Comparison of ENCODE assay signal across 8 cellular contexts in genomic region chr17:29590261-29590978, GRCh38. TPM values are rescaled to one million over a fixed set of nuclear protein-coding genes. Genes with fewer than 3 reads are reported as not detected.
DNase-seq lines count a peak whose midpoint lies in the region; ATAC-seq, FAIRE-seq and TF ChIP-seq lines count a peak whose summit lies in the region.

No MANE protein-coding gene starts in this region.

- peaks cover 19% of the 10 kb centered on the region for H3K4me1 Mint-ChIP-seq in endodermal cell
- peaks cover 65% of the 10 kb centered on the region for H3K4me1 Mint-ChIP-seq in nephron progenitor cell

- H3K9ac ChIP-seq in SK-N-MC (ENCODE audit: insufficient read length) (peak overlapping the region; percentile 73), endodermal cell (ENCODE audit: extremely low read depth, low read length, poor library complexity, severe bottlenecking) (no peak overlapping the region)

- H3K9me3 Mint-ChIP-seq in endodermal cell = no peaks in the 10 kb centered on the region
- H3K9me3 Mint-ChIP-seq in nephron progenitor cell = no peaks in the 10 kb centered on the region

- H3K36me3 ChIP-seq in SK-N-MC (ENCODE audit: insufficient read depth, low read length) (no peaks in the 10 kb centered on the region), endodermal cell (ENCODE audit: control insufficient read depth, insufficient read depth, low read length) (no peaks in the 10 kb centered on the region)

- no peak for FAIRE-seq in H54 (lab: Jason Lieb, UNC)

- H3K4me3 ChIP-seq in SK-N-MC = peak overlapping the region; percentile 80
- peak overlapping the region; percentile 84 for H3K4me3 ChIP-seq in endodermal cell (ENCODE audit: low read length)

- H3K27me3 Mint-ChIP-seq in endodermal cell (ENCODE audit: insufficient read depth) = peaks cover 45% of the 10 kb centered on the region
- H3K27me3 Mint-ChIP-seq in nephron progenitor cell (ENCODE audit: low read depth, poor library complexity) = peaks cover 13% of the 10 kb centered on the region

- H3K27ac Mint-ChIP-seq in endodermal cell (no peak overlapping the region), nephron progenitor cell (no peak overlapping the region)

- DNase-seq in A172 (ENCODE audit: low spot score) (peak; percentile 67), H54 (ENCODE audit: insufficient read length, low spot score) (peak; percentile 42), SK-N-MC (ENCODE audit: low read depth, low spot score) (no peak), endodermal cell (no peak), nephron progenitor cell (peak; percentile 26), H4 (ENCODE audit: low spot score) (no peak)

- no peak for ATAC-seq in GM18520 (IDR thresholded peaks at IDR 0.05; ENCODE audit: unreplicated experiment)
- no peak for ATAC-seq in HG03432 (IDR thresholded peaks at IDR 0.05; ENCODE audit: unreplicated experiment)

- H3K4me1 ChIP-seq in endodermal cell (ENCODE audit: control insufficient read depth, insufficient read depth, low read length) = peaks cover 4% of the 10 kb centered on the region

- H3K9me3 ChIP-seq in SK-N-MC (ENCODE audit: low read depth, low read length) (no peaks in the 10 kb centered on the region), endodermal cell (ENCODE audit: control insufficient read depth, low read length) (no peaks in the 10 kb centered on the region)

- H3K4me3 Mint-ChIP-seq in endodermal cell (peak overlapping the region; percentile 74), nephron progenitor cell (peak overlapping the region; percentile 84)

- H3K36me3 Mint-ChIP-seq in endodermal cell (ENCODE audit: low read depth) = no peaks in the 10 kb centered on the region
- H3K36me3 Mint-ChIP-seq in nephron progenitor cell (ENCODE audit: low read depth) = no peaks in the 10 kb centered on the region

- H3K27ac ChIP-seq in SK-N-MC (peak overlapping the region; percentile 22), endodermal cell (ENCODE audit: low read depth, low read length) (no peak overlapping the region)

- peaks cover 29% of the 10 kb centered on the region for H3K27me3 ChIP-seq in endodermal cell (ENCODE audit: control insufficient read depth, insufficient read depth, low read length, poor library complexity, severe bottlenecking)

- WGBS in endodermal cell (ENCODE audit: insufficient coverage in 1 of 2, insufficient read length in 1 of 2), 2 experiments = 48 to 56% methylated on average over 10 to 28 of the region's 28 CpGs

- TF ChIP-seq CTCF in endodermal cell (conservative IDR thresholded peaks at IDR 0.05) (no peak), nephron progenitor cell (IDR thresholded peaks at IDR 0.05) (no peak)

- TF ChIP-seq POLR2A in H54 (IDR thresholded peaks at IDR 0.05; ENCODE audit: low read depth, low read length) = no peak

RNA-seq across cellular contexts. Expression of gene GIT1, which starts 1.0 kb away (rescaled TPM):
- total RNA-seq in A172 (2014; rRNA removed; shearing (Covaris generic)) = 51.8 and 53.2 TPM in 2 replicates
- 10 to 100 TPM; 45.0 to 61.8 TPM for total RNA-seq in endodermal cell
- 47.1 TPM for polyA plus RNA-seq in endodermal cell (2013, experiment 1 of 2)
- 48.9 TPM for polyA plus RNA-seq in endodermal cell (2013, experiment 2 of 2)
- total RNA-seq in H4 (2014; rRNA removed; shearing (Covaris generic)) = 10.8 and 11.7 TPM in 2 replicates

RNA-seq across cellular contexts. Expression of gene ANKRD13B, which starts 2.5 kb away (rescaled TPM):
- 17.6 and 21.8 TPM in 2 replicates for total RNA-seq in A172 (2014; rRNA removed; shearing (Covaris generic))
- 1 to 10 TPM; 2.2 to 2.6 TPM for total RNA-seq in endodermal cell
- polyA plus RNA-seq in endodermal cell (2013, experiment 1 of 2) = 36.5 TPM
- 28.4 TPM for polyA plus RNA-seq in endodermal cell (2013, experiment 2 of 2)
- 2.9 and 3.8 TPM in 2 replicates for total RNA-seq in H4 (2014; rRNA removed; shearing (Covaris generic))

RNA-seq across cellular contexts. Expression of gene TP53I13, which starts 21.9 kb away (rescaled TPM):
- 64.1 and 68.5 TPM in 2 replicates for total RNA-seq in A172 (2014; rRNA removed; shearing (Covaris generic))
- total RNA-seq in endodermal cell = 10 to 100 TPM; 21.7 to 31.0 TPM
- 34.6 TPM for polyA plus RNA-seq in endodermal cell (2013, experiment 1 of 2)
- 33.7 TPM for polyA plus RNA-seq in endodermal cell (2013, experiment 2 of 2)
- total RNA-seq in H4 (2014; rRNA removed; shearing (Covaris generic)) = 16.0 and 23.3 TPM in 2 replicates

RNA-seq across cellular contexts. Expression of gene ABHD15, which starts 23.6 kb away (rescaled TPM):
- total RNA-seq in A172 (2014; rRNA removed; shearing (Covaris generic)) = 11.6 and 11.7 TPM in 2 replicates
- total RNA-seq in endodermal cell = 1 to 10 TPM; 1.4 to 2.1 TPM
- polyA plus RNA-seq in endodermal cell (2013, experiment 1 of 2) = 1.9 TPM
- 1.4 TPM for polyA plus RNA-seq in endodermal cell (2013, experiment 2 of 2)
- 6.2 and 8.6 TPM in 2 replicates for total RNA-seq in H4 (2014; rRNA removed; shearing (Covaris generic))

RNA-seq across cellular contexts. Expression of gene CORO6, which starts 32.3 kb away (rescaled TPM):
- 12.2 and 14.8 TPM in 2 replicates for total RNA-seq in A172 (2014; rRNA removed; shearing (Covaris generic))
- total RNA-seq in endodermal cell = under 1 TPM; 0.86 to 1.00 TPM
- 6.2 TPM for polyA plus RNA-seq in endodermal cell (2013, experiment 1 of 2)
- polyA plus RNA-seq in endodermal cell (2013, experiment 2 of 2) = 5.3 TPM
- 0.14 and 1.2 TPM in 2 replicates for total RNA-seq in H4 (2014; rRNA removed; shearing (Covaris generic))

Comparison
In these comparisons a context has a peak if more than half of its experiments do, and no peak if none do; other contexts are left out.
1. DNase-seq: peak in A172 (single experiment), H54 (single experiment) and nephron progenitor cell (single experiment); none in SK-N-MC (single experiment), endodermal cell (single experiment) and H4 (single experiment).